Comparison of ENCODE assay signal across 8 cellular contexts in genomic region chr1:192516776-192517297, GRCh38. TPM values are rescaled to one million over a fixed set of nuclear protein-coding genes. Genes with fewer than 3 reads are reported as not detected.
DNase-seq lines count a peak whose midpoint lies in the region; ATAC-seq and TF ChIP-seq lines count a peak whose summit lies in the region.

No MANE protein-coding gene starts in this region.

- no peak overlapping the region for H3K9ac ChIP-seq in duodenal mucosa (ENCODE audit: low read depth in 1 of 2, low read length in 2 of 2)

- peaks cover 37% of the 10 kb centered on the region for H3K4me1 Mint-ChIP-seq in CD14-positive monocyte

- H3K27ac ChIP-seq in duodenal mucosa (ENCODE audit: low read depth, low read length) = no peak overlapping the region

- peaks cover 0 to 2% (median 2%) of the 10 kb centered on the region in 3 donors for H3K27me3 Mint-ChIP-seq in CD14-positive monocyte (ENCODE audit: low read depth in 3 of 3)

- no peaks in the 10 kb centered on the region for H3K36me3 Mint-ChIP-seq in CD14-positive monocyte

- no peaks in the 10 kb centered on the region for H3K27me3 ChIP-seq in duodenal mucosa (ENCODE audit: control insufficient read depth in 1 of 2, insufficient read depth in 2 of 2, low read length in 2 of 2)

- ATAC-seq in GM19372 (IDR thresholded peaks at IDR 0.05; ENCODE audit: low read depth, unreplicated experiment) (peak; percentile 97), HG03442 (IDR thresholded peaks at IDR 0.05; ENCODE audit: unreplicated experiment) (peak; percentile 97)

- H3K4me3 Mint-ChIP-seq in CD14-positive monocyte = peak overlapping the region; percentile 34 to 66

- intact Hi-C loops in CD14-positive monocyte (cut with micrococcal nuclease) = loop anchor here (5.0 to 10.0 kb wide), 3 partner anchors 40 to 88 kb away; partner anchors contain the start of gene RGS1 (in 1 of the 2)

- no peaks in the 10 kb centered on the region for H3K9me3 ChIP-seq in duodenal mucosa (ENCODE audit: control insufficient read depth in 1 of 2, low read length in 2 of 2)

- DNase-seq in CD14-positive monocyte (ENCODE audit: low spot score) (peak; percentile 87), T-helper 2 cell (peak in 4 of 5 experiments; percentile 24 to 99 (median 62)), AG08395 (ENCODE audit: low spot score) (no peak), SHP77 treated with DMSO at 0.1 percent for 48 hours (lab: John Stamatoyannopoulos, UW) (no peak)
- peak in 2 of 3 donors; percentile 28 to 51 for DNase-seq in stimulated activated CD4-positive, alpha-beta T cell treated with anti-CD3 and anti-CD28 coated beads, Interleukin-12 subunit alpha, Interleukin-12 subunit beta, amount 100 ng/mL, for 48 hours (ENCODE audit: low read depth in 2 of 3, low spot score in 1 of 3)

- peaks cover 0 to 2% (median 0%) of the 10 kb centered on the region in 7 donors for H3K9me3 Mint-ChIP-seq in CD14-positive monocyte

- no peaks in the 10 kb centered on the region for H3K36me3 ChIP-seq in duodenal mucosa (ENCODE audit: control insufficient read depth in 1 of 2, insufficient read depth in 2 of 2, low read length in 2 of 2)

- H3K4me3 ChIP-seq in duodenal mucosa (ENCODE audit: low read depth in 1 of 2, low read length in 2 of 2) = peak overlapping the region; percentile 11 to 25

- no peak for TF ChIP-seq CTCF in CD14-positive monocyte (IDR thresholded peaks at IDR 0.05)

- H3K27ac Mint-ChIP-seq in CD14-positive monocyte = peak overlapping the region; percentile 61 to 91 (median 83)

- H3K4me1 ChIP-seq in duodenal mucosa (ENCODE audit: control insufficient read depth in 1 of 2, insufficient read depth in 2 of 2, low read length in 2 of 2) = peaks cover 0 to 10% of the 10 kb centered on the region in 2 donors

RNA-seq across cellular contexts. Expression of gene RGS1, which starts 58.7 kb away (rescaled TPM):
- polyA plus RNA-seq in CD14-positive monocyte = 10 to 100 TPM in 1 of 2 donors, 1 to 10 TPM in 1; 2.4 to 17.7 TPM

Comparison
In these comparisons a context has a peak if more than half of its experiments do, and no peak if none do; other contexts are left out.
1. DNase-seq: peak in CD14-positive monocyte (single experiment), T-helper 2 cell (4 of 5) and stimulated activated CD4-positive, alpha-beta T cell treated with anti-CD3 and anti-CD28 coated beads, Interleukin-12 subunit alpha, Interleukin-12 subunit beta, amount 100 ng/mL, for 48 hours (2 of 3); none in AG08395 (single experiment) and SHP77 treated with DMSO at 0.1 percent for 48 hours (single experiment).